28 cellular contexts compared by ENCODE assay signal in genomic region chr7:74708569-74709275, GRCh38. TPM values are rescaled to one million over a fixed set of nuclear protein-coding genes. Genes with fewer than 3 reads are reported as not detected.
DNase-seq lines count a peak whose midpoint lies in the region; ATAC-seq and TF ChIP-seq lines count a peak whose summit lies in the region.
"Had no signal": no experiment of that assay in that cellular context is flagged by ENCODE, and none has a peak within 500 bp of the region (broad histone marks: within the 10 kb centered on the region; RNA-seq: fewer than 3 reads in every experiment).

No MANE protein-coding gene starts in this region.

- H3K4me1 Mint-ChIP-seq in CD4-positive, alpha-beta memory T cell: peaks cover 0 to 4% (median under 1%) of the 10 kb centered on the region in 4 donors
- no peaks in the 10 kb centered on the region for H3K4me1 Mint-ChIP-seq in activated T-helper 2 cell treated with anti-CD3 and anti-CD28 coated beads, Interferon-gamma antibody, Interleukin-2, Interleukin-4, amounts not matched to agents 10 μg/mL and 5 μg/mL and 100 μg/mL, durations not matched to agents 14 hours and 24 hours and 36 hours (ENCODE audit: low read depth)
- no peaks in the 10 kb centered on the region for H3K4me1 Mint-ChIP-seq in endothelial cell (ENCODE audit: unreplicated experiment)
- H3K4me1 Mint-ChIP-seq in nephron progenitor cell: no peaks in the 10 kb centered on the region
- H3K4me1 Mint-ChIP-seq: CD14-positive monocyte had no signal

- no peaks in the 10 kb centered on the region for H3K9me3 ChIP-seq in CD4-positive, alpha-beta memory T cell (ENCODE audit: control insufficient read depth in 1 of 2, low read length in 2 of 2)
- H3K9me3 ChIP-seq: ovary had no signal

- peaks cover 51% of the 10 kb centered on the region for H3K36me3 ChIP-seq in CD4-positive, alpha-beta memory T cell (ENCODE audit: insufficient read depth, low read length)
- H3K36me3 ChIP-seq: ovary had no signal

- TF ChIP-seq CTCF in endothelial cell (IDR thresholded peaks at IDR 0.05; ENCODE audit: unreplicated experiment): no peak
- TF ChIP-seq CTCF in nephron progenitor cell (IDR thresholded peaks at IDR 0.05): no peak

- POLR2A ChIA-PET in CD4-positive, alpha-beta memory T cell (lab: Charles Lee; ENCODE audit: partially characterized antibody): no interaction called here

- H3K36me3 Mint-ChIP-seq in CD4-positive, alpha-beta memory T cell: peaks cover 60 to 69% of the 10 kb centered on the region in 2 donors
- H3K36me3 Mint-ChIP-seq in activated T-helper 2 cell treated with anti-CD3 and anti-CD28 coated beads, Interferon-gamma antibody, Interleukin-2, Interleukin-4, amounts not matched to agents 10 μg/mL and 5 μg/mL and 100 μg/mL, durations not matched to agents 14 hours and 24 hours and 36 hours (ENCODE audit: low read depth): peaks cover 82% of the 10 kb centered on the region
- peaks cover 64% of the 10 kb centered on the region for H3K36me3 Mint-ChIP-seq in endothelial cell (ENCODE audit: low read depth, unreplicated experiment)
- peaks cover 98% of the 10 kb centered on the region for H3K36me3 Mint-ChIP-seq in nephron progenitor cell (ENCODE audit: low read depth)

- no peak for DNase-seq in CD4-positive, alpha-beta memory T cell
- no peak for DNase-seq in activated T-helper 2 cell treated with anti-CD3 and anti-CD28 coated beads, Interferon-gamma antibody, Interleukin-2, Interleukin-4, amounts not matched to agents 10 μg/mL and 5 μg/mL and 100 μg/mL, durations not matched to agents 14 hours and 24 hours and 36 hours (ENCODE audit: low spot score)
- DNase-seq in endothelial cell (ENCODE audit: low spot score) (no peak), nephron progenitor cell (no peak), NCI-H1092 treated with DMSO at 0.1 percent for 48 hours (lab: John Stamatoyannopoulos, UW) (no peak), posterior vena cava (ENCODE audit: low spot score) (no peak), NCI-H1694 (lab: John Stamatoyannopoulos, UW) (no peak)
- DNase-seq: activated CD4-positive, alpha-beta T cell treated with anti-CD3 and anti-CD28 coated beads for 1 hour; activated CD8-positive, alpha-beta memory T cell treated with anti-CD3 and anti-CD28 coated beads for 24 hours; activated naive CD4-positive, alpha-beta T cell; activated T-cell treated with anti-CD3 and anti-CD28 coated beads, Interleukin-2, amount 50 U/mL, for 4 hours; EL; foreskin keratinocyte; HFFc6; immature natural killer cell; left lung; midbrain; naive thymus-derived CD8-positive, alpha-beta T cell; NCI-H1417 treated with DMSO at 0.1 percent for 48 hours; NCI-H510A treated with DMSO at 0.1 percent for 48 hours; ovary; stimulated activated CD4-positive, alpha-beta T cell treated with anti-CD3 and anti-CD28 coated beads, Interleukin-4, amount 100 ng/mL, for 1 hour; stimulated activated naive CD4-positive, alpha-beta T cell had no signal

- H3K27ac Mint-ChIP-seq in CD4-positive, alpha-beta memory T cell: peak overlapping the region in 4 of 7 donors; percentile 18 to 47 (median 27)
- peak overlapping the region; percentile 49 for H3K27ac Mint-ChIP-seq in activated T-helper 2 cell treated with anti-CD3 and anti-CD28 coated beads, Interferon-gamma antibody, Interleukin-2, Interleukin-4, amounts not matched to agents 10 μg/mL and 5 μg/mL and 100 μg/mL, durations not matched to agents 14 hours and 24 hours and 36 hours
- H3K27ac Mint-ChIP-seq in endothelial cell (ENCODE audit: unreplicated experiment) (peak overlapping the region; percentile 59), nephron progenitor cell (peak overlapping the region; percentile 78)
- H3K27ac Mint-ChIP-seq: HFFc6 had no signal

- H3K4me1 ChIP-seq in CD4-positive, alpha-beta memory T cell (ENCODE audit: insufficient read depth, low read length): no peaks in the 10 kb centered on the region
- H3K4me1 ChIP-seq: foreskin keratinocyte, left lung, right atrium auricular region had no signal

- CTCF ChIA-PET in CD4-positive, alpha-beta memory T cell (lab: Charles Lee; ENCODE audit: partially characterized antibody): no interaction called here

- H3K9me3 Mint-ChIP-seq in CD4-positive, alpha-beta memory T cell: peaks cover 0 to 5% (median 3%) of the 10 kb centered on the region in 8 donors
- peaks cover 12% of the 10 kb centered on the region for H3K9me3 Mint-ChIP-seq in activated T-helper 2 cell treated with anti-CD3 and anti-CD28 coated beads, Interferon-gamma antibody, Interleukin-2, Interleukin-4, amounts not matched to agents 10 μg/mL and 5 μg/mL and 100 μg/mL, durations not matched to agents 14 hours and 24 hours and 36 hours
- H3K9me3 Mint-ChIP-seq in endothelial cell (ENCODE audit: unreplicated experiment) (no peaks in the 10 kb centered on the region), nephron progenitor cell (peaks cover 31% of the 10 kb centered on the region)

- no peak overlapping the region for H3K27ac ChIP-seq in CD4-positive, alpha-beta memory T cell (ENCODE audit: low read depth, low read length)
- H3K27ac ChIP-seq: epithelial cell of prostate, foreskin keratinocyte, left lung, ovary, right atrium auricular region, thoracic aorta had no signal

- H3K4me3 ChIP-seq in CD4-positive, alpha-beta memory T cell (ENCODE audit: low read length in 2 of 2): no peak overlapping the region
- H3K4me3 ChIP-seq: left lung, ovary, right atrium auricular region, thoracic aorta had no signal

- no peaks in the 10 kb centered on the region for H3K27me3 Mint-ChIP-seq in CD4-positive, alpha-beta memory T cell
- no peaks in the 10 kb centered on the region for H3K27me3 Mint-ChIP-seq in activated T-helper 2 cell treated with anti-CD3 and anti-CD28 coated beads, Interferon-gamma antibody, Interleukin-2, Interleukin-4, amounts not matched to agents 10 μg/mL and 5 μg/mL and 100 μg/mL, durations not matched to agents 14 hours and 24 hours and 36 hours (ENCODE audit: low read depth)
- H3K27me3 Mint-ChIP-seq in endothelial cell (ENCODE audit: unreplicated experiment): no peaks in the 10 kb centered on the region
- peaks cover 3% of the 10 kb centered on the region for H3K27me3 Mint-ChIP-seq in nephron progenitor cell (ENCODE audit: low read depth, poor library complexity)
- H3K27me3 Mint-ChIP-seq: naive thymus-derived CD8-positive, alpha-beta T cell had no signal

- no peak for ATAC-seq in GM18520 (IDR thresholded peaks at IDR 0.05; ENCODE audit: unreplicated experiment)
- ATAC-seq: activated T-cell treated with anti-CD3 and anti-CD28 coated beads, Interleukin-2, amount 50 U/mL, for 4 hours; foreskin keratinocyte; left lung; naive thymus-derived CD8-positive, alpha-beta T cell had no signal

- H3K27me3 ChIP-seq in CD4-positive, alpha-beta memory T cell (ENCODE audit: insufficient read depth, low read length): no peaks in the 10 kb centered on the region
- H3K27me3 ChIP-seq: foreskin keratinocyte, left lung, ovary, right atrium auricular region had no signal

- no peak overlapping the region for H3K4me3 Mint-ChIP-seq in CD4-positive, alpha-beta memory T cell
- no peak overlapping the region for H3K4me3 Mint-ChIP-seq in activated T-helper 2 cell treated with anti-CD3 and anti-CD28 coated beads, Interferon-gamma antibody, Interleukin-2, Interleukin-4, amounts not matched to agents 10 μg/mL and 5 μg/mL and 100 μg/mL, durations not matched to agents 14 hours and 24 hours and 36 hours (ENCODE audit: low read depth)
- peak overlapping the region; percentile 25 for H3K4me3 Mint-ChIP-seq in endothelial cell (ENCODE audit: unreplicated experiment)
- H3K4me3 Mint-ChIP-seq in nephron progenitor cell: no peak overlapping the region
- H3K4me3 Mint-ChIP-seq: activated T-cell treated with anti-CD3 and anti-CD28 coated beads, Interleukin-2, amount 50 U/mL, for 4 hours; CD14-positive monocyte; HFFc6; immature natural killer cell; naive thymus-derived CD8-positive, alpha-beta T cell had no signal

- intact Hi-C loops in CD4-positive, alpha-beta memory T cell (cut with micrococcal nuclease): no loop called here
- intact Hi-C loops in activated T-helper 2 cell treated with anti-CD3 and anti-CD28 coated beads, Interferon-gamma antibody, Interleukin-2, Interleukin-4, amounts not matched to agents 10 μg/mL and 5 μg/mL and 100 μg/mL, durations not matched to agents 14 hours and 24 hours and 36 hours (cut with micrococcal nuclease): no loop called here
- intact Hi-C loops in posterior vena cava (cut with DNase I): no loop called here

RNA-seq across cellular contexts. Expression of gene GTF2I, which starts 51.2 kb away (rescaled TPM):
- total RNA-seq in CD4-positive, alpha-beta memory T cell: 100 to 1,000 TPM; 144 to 156 TPM
- 10 to 100 TPM; 20.5 to 75.1 TPM for polyA plus RNA-seq in CD4-positive, alpha-beta memory T cell
- total RNA-seq in activated T-helper 2 cell treated with anti-CD3 and anti-CD28 coated beads, Interferon-gamma antibody, Interleukin-2, Interleukin-4, amounts not matched to agents 10 μg/mL and 5 μg/mL and 100 μg/mL, durations not matched to agents 14 hours and 24 hours and 36 hours: 186 and 188 TPM in 2 replicates
- total RNA-seq in endothelial cell (ENCODE audit: unreplicated experiment) (312 TPM), posterior vena cava (100 to 1,000 TPM; 113 to 119 TPM)

Comparison
In these comparisons a context has a peak if more than half of its experiments do, and no peak if none do; other contexts are left out.
1. H3K27ac Mint-ChIP-seq: peak in every context shown above with its lines; median percentile 78 in nephron progenitor cell; 59 in endothelial cell; 49 in activated T-helper 2 cell treated with anti-CD3 and anti-CD28 coated beads, Interferon-gamma antibody, Interleukin-2, Interleukin-4, amounts not matched to agents 10 μg/mL and 5 μg/mL and 100 μg/mL, durations not matched to agents 14 hours and 24 hours and 36 hours; 27 in CD4-positive, alpha-beta memory T cell.